ENCODE assay signal across 2 cellular contexts in the genomic region with DNA sequence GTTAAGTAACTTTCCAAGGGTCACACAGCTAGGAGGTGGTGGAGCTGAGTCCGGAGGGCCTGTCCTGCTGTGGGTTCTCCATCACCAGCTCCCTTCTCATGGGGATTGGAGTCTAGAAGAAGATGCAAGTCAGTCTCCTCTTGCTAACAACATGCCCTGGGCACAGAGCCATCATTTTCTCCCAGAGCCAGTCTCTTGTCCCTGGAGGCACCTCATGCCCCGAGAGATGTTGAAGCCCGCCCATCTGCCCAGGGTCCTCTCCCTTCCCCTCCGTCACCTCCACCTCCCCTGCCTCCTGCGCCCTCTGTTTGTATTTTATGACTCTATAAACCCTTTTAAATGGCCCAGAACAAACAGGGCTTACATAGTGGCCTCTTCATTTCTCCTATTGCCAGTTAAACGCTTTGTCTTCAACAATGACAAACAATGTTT.
TF ChIP-seq lines count a peak whose summit lies in the region.

No MANE protein-coding gene starts in this region.

TF ChIP-seq in HCT116, 20 proteins besides CTCF, POLR2A, EP300 and RAD21 (continued from another document):
- TF ChIP-seq EZH2phosphoT487 (IDR thresholded peaks at IDR 0.05; ENCODE audit: borderline replicate concordance) (no peak), FOSL1 (IDR thresholded peaks at IDR 0.05; ENCODE audit: low read depth) (no peak), EZH2 (IDR thresholded peaks at IDR 0.05) (no peak), ZFX (IDR thresholded peaks at IDR 0.05) (no peak), CEBPB (IDR thresholded peaks at IDR 0.05; ENCODE audit: low read depth) (no peak), SIN3A (IDR thresholded peaks at IDR 0.05; ENCODE audit: low read depth) (no peak), POLR2AphosphoS5 (IDR thresholded peaks at IDR 0.05; ENCODE audit: low read depth, low read length) (no peak)
- TF ChIP-seq, protein P1, sequence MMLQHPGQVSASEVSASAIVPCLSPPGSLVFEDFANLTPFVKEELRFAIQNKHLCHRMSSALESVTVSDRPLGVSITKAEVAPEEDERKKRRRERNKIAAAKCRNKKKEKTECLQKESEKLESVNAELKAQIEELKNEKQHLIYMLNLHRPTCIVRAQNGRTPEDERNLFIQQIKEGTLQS (IDR thresholded peaks at IDR 0.05) = no peak
- TF ChIP-seq, protein P2, sequence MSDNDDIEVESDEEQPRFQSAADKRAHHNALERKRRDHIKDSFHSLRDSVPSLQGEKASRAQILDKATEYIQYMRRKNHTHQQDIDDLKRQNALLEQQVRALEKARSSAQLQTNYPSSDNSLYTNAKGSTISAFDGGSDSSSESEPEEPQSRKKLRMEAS (IDR thresholded peaks at IDR 0.05) = no peak

TF ChIP-seq in K562, 482 proteins besides CTCF, POLR2A, EP300 and RAD21 (continued from another document):
- TF ChIP-seq, protein P3, sequence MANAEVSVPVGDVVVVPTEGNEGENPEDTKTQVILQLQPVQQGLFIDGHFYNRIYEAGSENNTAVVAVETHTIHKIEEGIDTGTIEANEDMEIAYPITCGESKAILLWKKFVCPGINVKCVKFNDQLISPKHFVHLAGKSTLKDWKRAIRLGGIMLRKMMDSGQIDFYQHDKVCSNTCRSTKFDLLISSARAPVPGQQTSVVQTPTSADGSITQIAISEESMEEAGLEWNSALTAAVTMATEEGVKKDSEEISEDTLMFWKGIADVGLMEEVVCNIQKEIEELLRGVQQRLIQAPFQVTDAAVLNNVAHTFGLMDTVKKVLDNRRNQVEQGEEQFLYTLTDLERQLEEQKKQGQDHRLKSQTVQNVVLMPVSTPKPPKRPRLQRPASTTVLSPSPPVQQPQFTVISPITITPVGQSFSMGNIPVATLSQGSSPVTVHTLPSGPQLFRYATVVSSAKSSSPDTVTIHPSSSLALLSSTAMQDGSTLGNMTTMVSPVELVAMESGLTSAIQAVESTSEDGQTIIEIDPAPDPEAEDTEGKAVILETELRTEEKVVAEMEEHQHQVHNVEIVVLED (CRISPR knock-in tag; IDR thresholded peaks at IDR 0.05) = no peak
- TF ChIP-seq RCOR1 (IDR thresholded peaks at IDR 0.05; ENCODE audit: borderline replicate concordance in 1 of 2, low read depth in 2 of 2, low read length in 2 of 2) (no peak), SMARCA5 (IDR thresholded peaks at IDR 0.05) (no peak), NONO (IDR thresholded peaks at IDR 0.05; ENCODE audit: low read depth in 2 of 2, low read length in 1 of 2) (no peak), VEZF1 (CRISPR knock-in tag; IDR thresholded peaks at IDR 0.05) (no peak), ZNF23 (CRISPR knock-in tag; IDR thresholded peaks at IDR 0.05) (no peak), STAT5B (CRISPR knock-in tag; IDR thresholded peaks at IDR 0.05) (no peak)
- TF ChIP-seq, protein P4, sequence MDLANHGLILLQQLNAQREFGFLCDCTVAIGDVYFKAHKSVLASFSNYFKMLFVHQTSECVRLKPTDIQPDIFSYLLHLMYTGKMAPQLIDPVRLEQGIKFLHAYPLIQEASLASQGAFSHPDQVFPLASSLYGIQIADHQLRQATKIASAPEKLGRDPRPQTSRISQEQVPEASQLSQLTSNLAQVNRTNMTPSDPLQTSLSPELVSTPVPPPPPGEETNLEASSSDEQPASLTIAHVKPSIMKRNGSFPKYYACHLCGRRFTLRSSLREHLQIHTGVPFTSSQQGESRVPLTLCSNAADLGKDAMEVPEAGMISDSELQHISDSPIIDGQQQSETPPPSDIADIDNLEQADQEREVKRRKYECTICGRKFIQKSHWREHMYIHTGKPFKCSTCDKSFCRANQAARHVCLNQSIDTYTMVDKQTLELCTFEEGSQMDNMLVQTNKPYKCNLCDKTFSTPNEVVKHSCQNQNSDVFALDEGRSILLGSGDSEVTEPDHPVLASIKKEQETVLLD (IDR thresholded peaks at IDR 0.05) = no peak
